ENCODE assay signal across 8 cellular contexts in the genomic region with DNA sequence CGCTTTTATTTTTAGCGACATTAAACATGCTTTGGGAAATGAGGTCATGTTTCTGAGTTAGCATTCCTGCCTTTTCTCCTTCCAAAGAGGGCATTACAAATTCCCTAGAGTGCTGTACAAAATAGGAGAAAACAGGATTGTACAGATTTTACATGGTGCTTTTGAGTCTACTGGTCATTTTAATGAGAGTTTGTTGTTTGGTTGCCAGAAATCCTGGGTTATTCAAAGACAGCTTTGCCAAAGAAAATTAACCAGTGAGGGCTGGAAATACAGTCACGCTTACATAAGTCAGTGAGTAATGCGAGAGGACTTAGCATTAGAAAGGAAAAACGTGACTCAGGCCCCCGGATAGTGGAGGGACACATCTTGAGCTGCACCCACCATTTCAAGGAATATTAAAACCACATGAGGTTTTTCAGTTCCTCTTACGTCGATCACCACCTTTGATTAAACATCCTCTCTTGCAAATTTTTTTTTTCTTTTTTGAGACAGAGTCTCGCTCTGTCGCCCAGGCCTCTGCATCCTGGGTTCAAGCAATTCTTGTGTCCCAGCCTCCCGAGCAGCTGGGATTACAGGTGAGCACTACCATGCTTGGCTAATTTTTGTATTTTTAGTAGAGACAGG. TPM values are rescaled to one million over a fixed set of nuclear protein-coding genes. Genes with fewer than 3 reads are reported as not detected.
DNase-seq lines count a peak whose midpoint lies in the region; ATAC-seq lines count a peak whose summit lies in the region.

No MANE protein-coding gene starts in this region.

- peaks cover 6% of the 10 kb centered on the region for H3K36me3 ChIP-seq in mesodermal cell (ENCODE audit: control insufficient read depth, insufficient read depth, low read length)

- H3K27ac ChIP-seq in mesodermal cell (ENCODE audit: low read depth, low read length, severe bottlenecking): peak overlapping the region; percentile 86

- peaks cover 8% of the 10 kb centered on the region for H3K36me3 Mint-ChIP-seq in stimulated activated naive CD8-positive, alpha-beta T cell treated with anti-CD3 and anti-CD28 coated beads, Interleukin-15, Interleukin-2, amounts not matched to agents 100 ng/mL and 50 ng/mL, for 24 hours (ENCODE audit: low read depth)

- H3K9me3 ChIP-seq in mesodermal cell (ENCODE audit: control insufficient read depth, low read length): no peaks in the 10 kb centered on the region

- peaks cover 60% of the 10 kb centered on the region for H3K4me1 Mint-ChIP-seq in stimulated activated naive CD8-positive, alpha-beta T cell treated with anti-CD3 and anti-CD28 coated beads, Interleukin-15, Interleukin-2, amounts not matched to agents 100 ng/mL and 50 ng/mL, for 24 hours (ENCODE audit: low read depth)

- peak overlapping the region; percentile 47 for H3K4me3 Mint-ChIP-seq in stimulated activated naive CD8-positive, alpha-beta T cell treated with anti-CD3 and anti-CD28 coated beads, Interleukin-15, Interleukin-2, amounts not matched to agents 100 ng/mL and 50 ng/mL, for 24 hours

- peaks cover 1% of the 10 kb centered on the region for H3K27me3 Mint-ChIP-seq in stimulated activated naive CD8-positive, alpha-beta T cell treated with anti-CD3 and anti-CD28 coated beads, Interleukin-15, Interleukin-2, amounts not matched to agents 100 ng/mL and 50 ng/mL, for 24 hours

- ATAC-seq in HG02852 (IDR thresholded peaks at IDR 0.05; ENCODE audit: unreplicated experiment) (peak; percentile 15), HG03439 (IDR thresholded peaks at IDR 0.05; ENCODE audit: unreplicated experiment) (no peak), HG03442 (IDR thresholded peaks at IDR 0.05; ENCODE audit: unreplicated experiment) (no peak)

- H3K9me3 Mint-ChIP-seq in stimulated activated naive CD8-positive, alpha-beta T cell treated with anti-CD3 and anti-CD28 coated beads, Interleukin-15, Interleukin-2, amounts not matched to agents 100 ng/mL and 50 ng/mL, for 24 hours: no peaks in the 10 kb centered on the region

- DNase-seq in GF-D8 (lab: John Stamatoyannopoulos, UW) (peak; percentile 64), T follicular helper cell (ENCODE audit: low read depth) (peak; percentile 18), astrocyte of the hippocampus (ENCODE audit: low read depth, low spot score) (peak; percentile 97)

- H3K4me3 ChIP-seq in mesodermal cell (ENCODE audit: extremely low read depth, insufficient read depth, low read length, poor library complexity, severe bottlenecking): no peak overlapping the region

- peak overlapping the region; percentile 82 for H3K27ac Mint-ChIP-seq in stimulated activated naive CD8-positive, alpha-beta T cell treated with anti-CD3 and anti-CD28 coated beads, Interleukin-15, Interleukin-2, amounts not matched to agents 100 ng/mL and 50 ng/mL, for 24 hours

- 68 to 80% methylated on average over 7 to 8 of the region's 11 CpGs for WGBS in mesodermal cell (ENCODE audit: insufficient coverage in 2 of 2), 2 experiments

- H3K4me1 ChIP-seq in mesodermal cell (ENCODE audit: control insufficient read depth, insufficient read depth, low read length, poor library complexity, severe bottlenecking): peaks cover 13% of the 10 kb centered on the region

RNA-seq across cellular contexts. Expression of a gene that starts 55.4 kb away (rescaled TPM):
- polyA plus RNA-seq in mesodermal cell (2013, experiment 1 of 2): 25.5 TPM
- 19.2 TPM for polyA plus RNA-seq in mesodermal cell (2013, experiment 2 of 2)

Comparison
In these comparisons a context has a peak if more than half of its experiments do, and no peak if none do; other contexts are left out.
1. DNase-seq: peak in every context shown above with its lines; median percentile 97 in astrocyte of the hippocampus; 64 in GF-D8; 18 in T follicular helper cell.